ENCODE assay signal across 1 cellular context in the genomic region with DNA sequence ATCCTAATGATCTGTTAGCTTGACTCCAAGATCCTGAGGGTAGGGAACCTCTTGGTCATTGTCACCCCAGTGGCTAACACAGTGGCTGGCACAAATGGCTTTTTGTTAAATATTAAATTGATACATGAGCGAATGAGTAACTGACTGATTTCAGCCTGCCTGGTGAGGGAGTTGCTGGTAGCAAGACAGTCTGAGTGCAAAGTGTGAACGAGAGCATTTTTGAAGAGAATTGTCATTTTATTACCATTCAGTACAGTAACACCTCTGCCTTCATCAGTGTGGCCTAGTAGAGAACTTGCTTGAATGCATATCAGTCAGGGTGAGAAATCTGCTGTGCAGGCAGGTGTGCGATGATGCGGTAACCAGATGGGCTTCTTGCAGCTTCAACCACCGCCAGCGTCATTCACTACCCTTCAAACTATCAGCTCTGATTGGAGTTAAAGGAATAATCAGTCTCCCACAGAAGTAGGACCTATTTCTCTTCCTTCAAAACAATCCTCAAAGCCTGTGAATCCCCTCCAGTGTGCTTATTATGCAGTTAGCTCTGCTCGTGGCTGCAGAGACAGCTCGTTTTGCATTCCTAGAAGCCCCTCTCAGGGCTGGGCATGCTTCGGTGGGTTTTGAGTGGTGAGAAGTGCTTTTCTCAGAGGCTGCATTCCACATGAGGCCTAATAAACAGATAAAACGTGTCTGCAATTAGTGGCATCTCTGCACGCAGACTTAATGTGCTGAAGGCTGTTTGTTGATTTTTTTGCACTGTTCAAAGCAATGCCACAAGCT.
A peak's percentile ranks its signal among the peaks of the same experiment; 100 is the strongest.
TF ChIP-seq lines count a peak whose summit lies in the region.

No MANE protein-coding gene starts in this region.

TF ChIP-seq in HepG2, 621 proteins besides CTCF, POLR2A, EP300 and RAD21:
- TF ChIP-seq ZNF75D (CRISPR knock-in tag; IDR thresholded peaks at IDR 0.05; ENCODE audit: borderline replicate concordance) = no peak
- TF ChIP-seq FOXP1 (IDR thresholded peaks at IDR 0.05) = no peak
- no peak for TF ChIP-seq FOXP1 (CRISPR knock-in tag; IDR thresholded peaks at IDR 0.05)
- peak; percentile 72; the same call in 1 of the 2 replicates for TF ChIP-seq ZNF850 (CRISPR knock-in tag; conservative IDR thresholded peaks at IDR 0.05)
- no peak for TF ChIP-seq ARHGAP35 (CRISPR knock-in tag; IDR thresholded peaks at IDR 0.05; ENCODE audit: borderline replicate concordance)
- no peak for TF ChIP-seq TIGD3 (CRISPR knock-in tag; IDR thresholded peaks at IDR 0.05; ENCODE audit: borderline replicate concordance)
- TF ChIP-seq PRMT3 (CRISPR knock-in tag; IDR thresholded peaks at IDR 0.05; ENCODE audit: borderline replicate concordance, low read depth) = no peak
- no peak for TF ChIP-seq BATF2 (CRISPR knock-in tag; IDR thresholded peaks at IDR 0.05)
- no peak for TF ChIP-seq NONO (IDR thresholded peaks at IDR 0.05)
- TF ChIP-seq NONO (CRISPR knock-in tag; conservative IDR thresholded peaks at IDR 0.05) = 0 out of 2 replicates have a peak, but pooled peaks have one; percentile 8
- TF ChIP-seq, protein P1, sequence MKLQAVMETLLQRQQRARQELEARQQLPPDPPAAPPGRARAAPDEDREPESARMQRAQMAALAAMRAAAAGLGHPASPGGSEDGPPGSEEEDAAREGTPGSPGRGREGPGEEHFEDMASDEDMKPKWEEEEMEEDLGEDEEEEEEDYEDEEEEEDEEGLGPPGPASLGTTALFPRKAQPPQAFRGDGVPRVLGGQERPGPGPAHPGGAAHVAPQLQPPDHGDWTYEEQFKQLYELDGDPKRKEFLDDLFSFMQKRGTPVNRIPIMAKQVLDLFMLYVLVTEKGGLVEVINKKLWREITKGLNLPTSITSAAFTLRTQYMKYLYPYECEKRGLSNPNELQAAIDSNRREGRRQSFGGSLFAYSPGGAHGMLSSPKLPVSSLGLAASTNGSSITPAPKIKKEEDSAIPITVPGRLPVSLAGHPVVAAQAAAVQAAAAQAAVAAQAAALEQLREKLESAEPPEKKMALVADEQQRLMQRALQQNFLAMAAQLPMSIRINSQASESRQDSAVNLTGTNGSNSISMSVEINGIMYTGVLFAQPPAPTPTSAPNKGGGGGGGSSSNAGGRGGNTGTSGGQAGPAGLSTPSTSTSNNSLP (IDR thresholded peaks at IDR 0.05; ENCODE audit: low read depth, low read length) = no peak
- 0 out of 2 replicates have a peak, but pooled peaks have one; percentile 64 for TF ChIP-seq FOXO4 (CRISPR knock-in tag; conservative IDR thresholded peaks at IDR 0.05)
- no peak for TF ChIP-seq ZFP37 (CRISPR knock-in tag; IDR thresholded peaks at IDR 0.05; ENCODE audit: borderline replicate concordance)
- no peak for TF ChIP-seq MBNL3 (CRISPR knock-in tag; conservative IDR thresholded peaks at IDR 0.05)
- TF ChIP-seq RARG (CRISPR knock-in tag; IDR thresholded peaks at IDR 0.05; ENCODE audit: low read depth) = no peak
TF ChIP-seq in HepG2: peak in this region for 3.
